Comparison of ENCODE assay signal across 18 cellular contexts in genomic region chr18:35514752-35515459, GRCh38. TPM values are rescaled to one million over a fixed set of nuclear protein-coding genes. Genes with fewer than 3 reads are reported as not detected.
A peak's percentile ranks its signal among the peaks of the same experiment; 100 is the strongest.
DNase-seq lines count a peak whose midpoint lies in the region; ATAC-seq and TF ChIP-seq lines count a peak whose summit lies in the region.
"Had no signal": no experiment of that assay in that cellular context is flagged by ENCODE, and none has a peak within 500 bp of the region (broad histone marks: within the 10 kb centered on the region; RNA-seq: fewer than 3 reads in every experiment).

No MANE protein-coding gene starts in this region.

- peaks cover 54% of the 10 kb centered on the region for H3K4me1 Mint-ChIP-seq in nephron progenitor cell
- H3K4me1 Mint-ChIP-seq: activated T-helper 17 cell treated with anti-CD3 and anti-CD28 coated beads, Interleukin-2, amount 50 U/mL, for 72 hours had no signal

- DNase-seq in Right ventricle myocardium superior (no peak), cardiac septum (ENCODE audit: low spot score) (no peak), epithelial cell of prostate (ENCODE audit: low read depth, low spot score) (no peak), nephron progenitor cell (no peak), epidermal melanocyte (ENCODE audit: insufficient read length, low spot score) (no peak), NCI-H2171 (lab: John Stamatoyannopoulos, UW) (no peak), gastrocnemius medialis (no peak)
- DNase-seq: activated CD4-positive, alpha-beta T cell treated with anti-CD3 and anti-CD28 coated beads, Interleukin-2, amount 50 U/mL, for 1 hour; activated naive CD8-positive, alpha-beta T cell treated with anti-CD3 and anti-CD28 coated beads for 36 hours; Caco-2; NCI-H510A; stimulated activated CD4-positive, alpha-beta T cell treated with anti-CD3 and anti-CD28 coated beads, Interleukin-4, amount 100 ng/mL, for 24 hours; stimulated activated naive CD8-positive, alpha-beta T cell treated with anti-CD3 and anti-CD28 coated beads, Interleukin-15, Interleukin-2, amounts not matched to agents 100 U/mL and 50 U/mL, for 24 hours; thyroid gland had no signal

- H3K27me3 ChIP-seq in gastrocnemius medialis, result no peaks in the 10 kb centered on the region
- H3K27me3 ChIP-seq: BLaER1, thyroid gland had no signal

- peaks cover 2% of the 10 kb centered on the region for H3K27me3 Mint-ChIP-seq in nephron progenitor cell (ENCODE audit: low read depth, poor library complexity)
- H3K27me3 Mint-ChIP-seq: activated naive CD8-positive, alpha-beta T cell treated with anti-CD3 and anti-CD28 coated beads for 36 hours had no signal

- no peak overlapping the region for H3K4me3 ChIP-seq in gastrocnemius medialis
- H3K4me3 ChIP-seq: BLaER1, thyroid gland had no signal

- TF ChIP-seq CTCF in nephron progenitor cell (IDR thresholded peaks at IDR 0.05), result no peak
- TF ChIP-seq CTCF in gastrocnemius medialis (IDR thresholded peaks at IDR 0.05 in 4 of 5, conservative IDR thresholded peaks at IDR 0.05 in 1 of 5), result no peak

- H3K9me3 ChIP-seq in gastrocnemius medialis, result no peaks in the 10 kb centered on the region
- H3K9me3 ChIP-seq: BLaER1, Caco-2, thyroid gland had no signal

- ATAC-seq in Right ventricle myocardium superior (ENCODE audit: poor library complexity) (peak; percentile 43), gastrocnemius medialis (no peak), HG03378 (IDR thresholded peaks at IDR 0.05; ENCODE audit: unreplicated experiment) (no peak)
- ATAC-seq: activated T-helper 17 cell treated with anti-CD3 and anti-CD28 coated beads, Interleukin-2, amount 50 U/mL, for 72 hours; stimulated activated naive CD8-positive, alpha-beta T cell treated with anti-CD3 and anti-CD28 coated beads, Interleukin-15, Interleukin-2, amounts not matched to agents 100 U/mL and 50 U/mL, for 24 hours had no signal

- no peaks in the 10 kb centered on the region for H3K36me3 ChIP-seq in gastrocnemius medialis
- H3K36me3 ChIP-seq: BLaER1, thyroid gland had no signal

- in situ Hi-C loops in gastrocnemius medialis (cut with MboI; ENCODE audit: low sequenced_read_pairs in 4 of 4), result no loop called here

- intact Hi-C loops in Right ventricle myocardium superior (cut with DNase I) (no loop called here), cardiac septum (cut with DNase I) (no loop called here), gastrocnemius medialis (cut with DNase I; ENCODE audit: low total_unique reads) (loop anchor here (5.0 kb wide), 1 partner anchor 57 kb away; no protein-coding TSS in a partner anchor)

- H3K27ac ChIP-seq in epithelial cell of prostate (peak overlapping the region; percentile 83), gastrocnemius medialis (no peak overlapping the region)
- H3K27ac ChIP-seq: BLaER1, thyroid gland had no signal

- H3K4me3 Mint-ChIP-seq in nephron progenitor cell, result no peak overlapping the region
- H3K4me3 Mint-ChIP-seq: activated naive CD8-positive, alpha-beta T cell treated with anti-CD3 and anti-CD28 coated beads for 36 hours; activated T-helper 17 cell treated with anti-CD3 and anti-CD28 coated beads, Interleukin-2, amount 50 U/mL, for 72 hours; T-helper 1 cell treated with Interleukin-12 subunit alpha and Interleukin-12 subunit beta and Interleukin-4 antibody, amounts not matched to agents 30 μg/mL and 1 μg/mL, for 36 hours had no signal

- peaks cover 26 to 36% of the 10 kb centered on the region in 2 donors for H3K4me1 ChIP-seq in gastrocnemius medialis
- H3K4me1 ChIP-seq: Caco-2 had no signal

- H3K27ac Mint-ChIP-seq in nephron progenitor cell, result peak overlapping the region; percentile 72
- H3K27ac Mint-ChIP-seq: activated naive CD8-positive, alpha-beta T cell treated with anti-CD3 and anti-CD28 coated beads for 36 hours; activated T-helper 17 cell treated with anti-CD3 and anti-CD28 coated beads, Interleukin-2, amount 50 U/mL, for 72 hours; T-helper 1 cell treated with Interleukin-12 subunit alpha and Interleukin-12 subunit beta and Interleukin-4 antibody, amounts not matched to agents 30 μg/mL and 1 μg/mL, for 36 hours had no signal

- no peaks in the 10 kb centered on the region for H3K36me3 Mint-ChIP-seq in nephron progenitor cell (ENCODE audit: low read depth)
- H3K36me3 Mint-ChIP-seq: activated naive CD8-positive, alpha-beta T cell treated with anti-CD3 and anti-CD28 coated beads for 36 hours had no signal

- no peak for TF ChIP-seq POLR2A in gastrocnemius medialis (IDR thresholded peaks at IDR 0.05)

- H3K9me3 Mint-ChIP-seq in nephron progenitor cell, result no peaks in the 10 kb centered on the region
- H3K9me3 Mint-ChIP-seq: activated naive CD8-positive, alpha-beta T cell treated with anti-CD3 and anti-CD28 coated beads for 36 hours; activated T-helper 17 cell treated with anti-CD3 and anti-CD28 coated beads, Interleukin-2, amount 50 U/mL, for 72 hours; T-helper 1 cell treated with Interleukin-12 subunit alpha and Interleukin-12 subunit beta and Interleukin-4 antibody, amounts not matched to agents 30 μg/mL and 1 μg/mL, for 36 hours had no signal

RNA-seq across cellular contexts. Expression of gene INO80C, which starts 17.1 kb away (rescaled TPM):
- total RNA-seq in Right ventricle myocardium superior, result 23.1 TPM
- 21.8 TPM for total RNA-seq in cardiac septum
- 1 to 10 TPM; 5.3 to 6.4 (median 5.5) TPM for total RNA-seq in gastrocnemius medialis
